In the genomic region with DNA sequence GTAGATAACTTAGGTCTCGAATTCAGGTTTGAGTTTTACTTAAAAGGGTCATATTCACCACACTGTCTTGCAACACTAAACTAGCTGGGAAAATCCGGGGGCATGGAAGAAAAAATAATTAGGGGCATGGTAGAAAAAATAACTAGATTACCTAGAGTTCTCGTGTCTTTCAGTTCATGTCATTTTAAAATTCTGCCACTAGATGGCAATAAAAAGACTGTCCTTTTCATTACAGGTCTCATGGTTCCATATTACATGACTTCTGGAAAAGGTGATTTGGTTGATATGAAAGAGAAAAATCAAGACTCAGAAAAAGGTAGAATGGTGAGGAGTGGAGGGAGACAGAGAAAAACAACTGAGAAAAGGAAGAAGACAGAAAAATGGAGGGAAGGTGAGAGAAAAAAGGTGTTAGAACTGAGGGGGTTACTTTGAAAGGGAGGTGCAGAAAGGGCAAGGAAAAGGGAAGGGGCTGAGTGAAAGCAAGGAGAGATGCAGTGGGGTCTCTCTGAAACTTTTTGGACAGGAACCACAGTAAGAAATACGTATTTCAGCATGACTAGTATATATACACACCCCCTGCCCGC, we compare ENCODE assay signal across 8 cellular contexts.
A peak's percentile ranks its signal among the peaks of the same experiment; 100 is the strongest.
DNase-seq lines count a peak whose midpoint lies in the region; TF ChIP-seq lines count a peak whose summit lies in the region.

No MANE protein-coding gene starts in this region.

- H3K4me3 ChIP-seq in H7 (ENCODE audit: insufficient read depth, low read depth, low read length) (no peak overlapping the region), tibial artery (no peak overlapping the region)

- no peak overlapping the region for H3K27ac ChIP-seq in tibial artery

- peak; percentile 62 to 76 for TF ChIP-seq CTCF in tibial artery (IDR thresholded peaks at IDR 0.05)

- H3K36me3 ChIP-seq in H7 (replicated peaks; ENCODE audit: control insufficient read depth, insufficient read depth, low read length) (no peaks in the 10 kb centered on the region), tibial artery (no peaks in the 10 kb centered on the region)

- H3K27me3 ChIP-seq in H7 (ENCODE audit: control insufficient read depth, insufficient read depth, low read length) (no peaks in the 10 kb centered on the region), tibial artery (no peaks in the 10 kb centered on the region)

- DNase-seq in SHP77 (lab: John Stamatoyannopoulos, UW) = peak; percentile 9 to 37
- no peak for DNase-seq in SHP77 treated with DMSO at 0.1 percent for 48 hours (lab: John Stamatoyannopoulos, UW)
- peak; percentile 5 for DNase-seq in H7
- DNase-seq in NCI-H146 (lab: John Stamatoyannopoulos, UW) = peak; percentile 56
- peak; percentile 68 for DNase-seq in astrocyte of the hippocampus (ENCODE audit: low read depth, low spot score)
- peak; percentile 80 for DNase-seq in inferior parietal cortex (ENCODE audit: extremely low spot score)
- DNase-seq in tibial artery = no peak
- no peak for DNase-seq in NCI-H187 (lab: John Stamatoyannopoulos, UW)

- intact Hi-C loops in tibial artery (cut with DNase I; ENCODE audit: low total_unique reads) = loop anchor here (10.0 kb wide), 1 partner anchor 300 kb away; a partner anchor contains a TSS

- peaks cover 0 to 25% (median 0%) of the 10 kb centered on the region in 4 donors for H3K4me1 ChIP-seq in tibial artery

- no peaks in the 10 kb centered on the region for H3K9me3 ChIP-seq in tibial artery

Comparison
In these comparisons a context has a peak if more than half of its experiments do, and no peak if none do; other contexts are left out.
1. DNase-seq: peak in SHP77 (2 of 2), H7 (single experiment), NCI-H146 (single experiment), astrocyte of the hippocampus (single experiment) and inferior parietal cortex (single experiment); none in SHP77 treated with DMSO at 0.1 percent for 48 hours (single experiment), tibial artery (0 of 2) and NCI-H187 (0 of 2).